Comparison of ENCODE assay signal across 1 cellular context in the genomic region with DNA sequence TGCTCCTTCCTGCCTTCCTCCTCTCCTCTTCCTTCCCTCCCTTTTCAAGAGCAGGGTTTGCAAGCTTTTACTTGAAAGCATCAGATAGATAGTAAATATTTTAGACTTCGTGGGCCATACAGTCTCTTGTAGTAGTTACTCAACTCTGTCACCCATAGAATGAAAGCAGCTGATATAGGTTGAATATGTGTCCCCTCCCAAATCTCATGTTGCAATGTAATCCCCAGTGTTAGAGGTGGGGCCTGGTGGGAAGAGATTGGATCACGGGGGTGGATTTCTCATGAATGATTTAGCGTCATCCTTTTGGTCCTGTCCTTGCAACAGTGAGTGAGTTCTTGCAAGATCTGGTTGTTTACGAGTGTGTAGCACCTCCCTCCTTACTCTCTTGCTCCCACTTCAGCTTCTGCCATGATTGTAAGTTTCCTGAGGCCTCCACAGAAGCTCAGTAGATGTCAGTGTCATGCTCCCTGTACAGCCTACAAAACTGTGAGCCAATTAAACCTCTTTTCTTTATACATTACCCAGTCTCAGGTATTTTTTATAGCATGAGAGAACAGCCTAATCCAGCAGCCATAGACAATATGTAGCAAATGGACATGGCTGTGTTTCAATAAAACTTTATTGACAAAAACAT.
A peak's percentile ranks its signal among the peaks of the same experiment; 100 is the strongest.
TF ChIP-seq lines count a peak whose summit lies in the region.
"Not testable (repeated sequence)": the region's sequence is repeated elsewhere in the genome, so short reads cannot be mapped to it uniquely, and the experiment has no call there.

No MANE protein-coding gene starts in this region.

TF ChIP-seq in K562, 482 proteins besides CTCF, POLR2A, EP300 and RAD21 (continued from another document):
- TF ChIP-seq NR2C1 (IDR thresholded peaks at IDR 0.05): 0 out of 2 replicates have a peak, but pooled peaks have one; percentile 20
- TF ChIP-seq NR2C1 (tag; IDR thresholded peaks at IDR 0.05); JUND (tag; IDR thresholded peaks at IDR 0.05; ENCODE audit: borderline replicate concordance, low read depth, low read length): not testable (repeated sequence)
- TF ChIP-seq ZNF766 (CRISPR knock-in tag; conservative IDR thresholded peaks at IDR 0.05): peak; percentile 89
- TF ChIP-seq, protein P1, sequence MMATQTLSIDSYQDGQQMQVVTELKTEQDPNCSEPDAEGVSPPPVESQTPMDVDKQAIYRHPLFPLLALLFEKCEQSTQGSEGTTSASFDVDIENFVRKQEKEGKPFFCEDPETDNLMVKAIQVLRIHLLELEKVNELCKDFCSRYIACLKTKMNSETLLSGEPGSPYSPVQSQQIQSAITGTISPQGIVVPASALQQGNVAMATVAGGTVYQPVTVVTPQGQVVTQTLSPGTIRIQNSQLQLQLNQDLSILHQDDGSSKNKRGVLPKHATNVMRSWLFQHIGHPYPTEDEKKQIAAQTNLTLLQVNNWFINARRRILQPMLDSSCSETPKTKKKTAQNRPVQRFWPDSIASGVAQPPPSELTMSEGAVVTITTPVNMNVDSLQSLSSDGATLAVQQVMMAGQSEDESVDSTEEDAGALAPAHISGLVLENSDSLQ (IDR thresholded peaks at IDR 0.05): peak; percentile 70
- TF ChIP-seq CBFA2T3 (IDR thresholded peaks at IDR 0.05): peak; percentile 49
- peak; percentile 28; the same call in 1 of the 2 replicates for TF ChIP-seq JUND (IDR thresholded peaks at IDR 0.05; ENCODE audit: borderline replicate concordance, low read depth, low read length)
- peak; percentile 27; the same call in 1 of the 2 replicates for TF ChIP-seq EP400 (IDR thresholded peaks at IDR 0.05)
- TF ChIP-seq TRIM28 (IDR thresholded peaks at IDR 0.05): peak; percentile 94
- TF ChIP-seq TAL1 (IDR thresholded peaks at IDR 0.05): peak; percentile 65
- peak; percentile 44; the same call in 1 of the 2 replicates for TF ChIP-seq LEF1 (IDR thresholded peaks at IDR 0.05)
